11 cellular contexts compared by ENCODE assay signal in the genomic region with DNA sequence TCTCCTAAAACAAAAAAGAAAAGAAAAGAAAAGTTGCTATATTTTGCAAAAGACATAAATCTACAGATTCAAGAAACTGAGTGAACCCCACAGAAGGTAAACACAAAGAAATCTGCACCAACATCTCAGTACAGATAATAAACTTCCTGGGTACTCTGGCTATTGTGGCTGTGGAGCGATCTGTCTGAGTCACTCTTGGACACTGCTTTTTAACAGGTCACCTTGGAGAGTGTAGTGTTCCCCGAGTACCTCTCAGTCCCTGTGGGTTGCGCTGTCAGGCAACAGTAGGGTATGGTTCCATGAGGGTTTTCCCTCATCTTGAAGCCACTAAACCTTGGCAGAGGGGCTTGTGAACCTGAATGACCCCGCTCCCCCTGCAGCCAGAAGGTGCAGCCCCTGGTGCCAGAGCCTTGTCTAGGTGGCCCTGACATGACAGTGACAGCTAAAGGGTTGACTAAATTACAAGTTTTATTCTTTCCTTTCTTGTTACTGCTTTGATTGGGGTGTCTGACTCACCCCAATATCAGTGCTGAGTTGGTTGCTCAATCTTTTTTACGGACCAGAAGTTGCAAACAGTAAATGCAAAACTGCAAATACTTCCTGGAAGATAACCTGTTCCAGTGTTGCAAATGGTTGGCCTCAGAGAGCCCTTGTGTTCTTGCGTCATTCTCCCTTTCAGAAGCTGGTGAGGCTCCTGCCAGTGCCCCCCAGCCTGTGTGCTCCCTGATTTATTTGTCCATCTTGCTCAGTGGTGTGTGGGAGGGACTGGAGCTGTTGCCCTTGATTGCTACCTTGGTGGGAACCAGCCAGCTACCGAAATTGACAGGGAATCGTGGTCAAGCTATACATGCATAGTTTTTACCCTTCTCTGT. TPM values are rescaled to one million over a fixed set of nuclear protein-coding genes. Genes with fewer than 3 reads are reported as not detected.
DNase-seq lines count a peak whose midpoint lies in the region; ATAC-seq, FAIRE-seq and TF ChIP-seq lines count a peak whose summit lies in the region.
"Had no signal": no experiment of that assay in that cellular context is flagged by ENCODE, and none has a peak within 500 bp of the region (broad histone marks: within the 10 kb centered on the region; RNA-seq: fewer than 3 reads in every experiment).

No MANE protein-coding gene starts in this region.

- H3K9me2 ChIP-seq in OCI-LY1 (ENCODE audit: low read depth, low read length), result no peaks in the 10 kb centered on the region

- peaks cover 30% of the 10 kb centered on the region for H3K4me1 ChIP-seq in OCI-LY1 (ENCODE audit: insufficient read depth, low read length, severe bottlenecking)
- peaks cover 2 to 19% (median 5%) of the 10 kb centered on the region in 3 donors for H3K4me1 ChIP-seq in pancreas
- H3K4me1 ChIP-seq in aorta (ENCODE audit: control insufficient read depth in 1 of 2, insufficient read depth in 2 of 2, low read length in 2 of 2), result no peaks in the 10 kb centered on the region

- H3K27ac Mint-ChIP-seq in effector memory CD8-positive, alpha-beta T cell, result peak overlapping the region in 1 of 2 donors; percentile 62

- H3K27me3 Mint-ChIP-seq in effector memory CD8-positive, alpha-beta T cell, result no peaks in the 10 kb centered on the region
- H3K27me3 Mint-ChIP-seq: IgD-negative memory B cell had no signal

- no peak for FAIRE-seq in pancreas (lab: Jason Lieb, UNC)
- FAIRE-seq: H54 had no signal

- peak overlapping the region; percentile 8; the same call in 1 of the 2 replicates for H3K9ac ChIP-seq in OCI-LY1 (ENCODE audit: low read length)

- intact Hi-C loops in pancreas (cut with DNase I) (no loop called here), aorta (cut with DNase I) (no loop called here)

- H3K36me3 ChIP-seq in OCI-LY1 (ENCODE audit: insufficient read depth, low read length) (no peaks in the 10 kb centered on the region), pancreas (no peaks in the 10 kb centered on the region), aorta (ENCODE audit: control insufficient read depth in 1 of 2, insufficient read depth in 2 of 2, low read length in 1 of 2) (no peaks in the 10 kb centered on the region)

- H3K4me2 ChIP-seq in OCI-LY1 (ENCODE audit: low read length), result peak overlapping the region; percentile 32; the same call in 1 of the 2 replicates

- H4K20me1 ChIP-seq in OCI-LY1 (ENCODE audit: insufficient read depth, low read length), result no peaks in the 10 kb centered on the region

- peak overlapping the region; percentile 90 for H3K27ac ChIP-seq in OCI-LY1 (ENCODE audit: low read depth, low read length, poor library complexity, severe bottlenecking)
- peak overlapping the region; percentile 20 to 89 (median 43) for H3K27ac ChIP-seq in pancreas
- no peak overlapping the region for H3K27ac ChIP-seq in aorta (ENCODE audit: low read depth in 1 of 2, low read length in 2 of 2)

- H3K27me3 ChIP-seq in OCI-LY1 (ENCODE audit: insufficient read depth, low read length) (no peaks in the 10 kb centered on the region), pancreas (no peaks in the 10 kb centered on the region), aorta (ENCODE audit: control insufficient read depth in 1 of 2, insufficient read depth in 2 of 2, low read length in 1 of 2) (no peaks in the 10 kb centered on the region)

- H3K36me3 Mint-ChIP-seq in effector memory CD8-positive, alpha-beta T cell (ENCODE audit: insufficient read depth), result peaks cover 3% of the 10 kb centered on the region

- H3F3A ChIP-seq in OCI-LY1 (ENCODE audit: insufficient read depth, low read length), result no peaks in the 10 kb centered on the region; the same call in 1 of the 2 replicates

- no peaks in the 10 kb centered on the region for H3K9me3 ChIP-seq in OCI-LY1 (ENCODE audit: low read length)
- no peaks in the 10 kb centered on the region for H3K9me3 ChIP-seq in pancreas
- H3K9me3 ChIP-seq in aorta (ENCODE audit: control insufficient read depth, low read length), result no peaks in the 10 kb centered on the region

- H3K4me3 ChIP-seq in OCI-LY1 (ENCODE audit: low read depth, low read length, poor library complexity, severe bottlenecking) (peak overlapping the region; percentile 2), fibroblast of the aortic adventitia (ENCODE audit: low read depth, low read length) (no peak overlapping the region), pancreas (no peak overlapping the region), aorta (ENCODE audit: low read length in 2 of 2) (no peak overlapping the region)
- H3K4me3 ChIP-seq: skin epidermis had no signal

- DNase-seq in HCEC 1CT, result peak; percentile 72
- DNase-seq in fibroblast of the aortic adventitia (ENCODE audit: low read depth), result peak; percentile 63
- peak in 2 of 6 donors; percentile 40 to 48 for DNase-seq in pancreas
- no peak for DNase-seq in NCI-H2081 (lab: John Stamatoyannopoulos, UW)
- DNase-seq in effector memory CD8-positive, alpha-beta T cell, result no peak
- DNase-seq in aorta, result no peak
- DNase-seq in LoVo (ENCODE audit: low spot score), result no peak

- WGBS in pancreas, 2 donors, result 62 to 68% methylated on average over 8 of the region's 8 CpGs
- 88% methylated on average over 8 of the region's 8 CpGs for WGBS in aorta, 2 donors

- ATAC-seq in pancreas (peak; percentile 62 to 84 (median 77)), aorta (ENCODE audit: low FRiP score) (no peak)
- no peak for ATAC-seq in effector memory CD8-positive, alpha-beta T cell (replicated peaks)

- no peaks in the 10 kb centered on the region for H3K9me3 Mint-ChIP-seq in effector memory CD8-positive, alpha-beta T cell
- H3K9me3 Mint-ChIP-seq: IgD-negative memory B cell had no signal

- no peak overlapping the region for H2AFZ ChIP-seq in OCI-LY1 (ENCODE audit: low read length)

- no peak overlapping the region for H3K4me3 Mint-ChIP-seq in effector memory CD8-positive, alpha-beta T cell
- H3K4me3 Mint-ChIP-seq: IgD-negative memory B cell had no signal

- no peaks in the 10 kb centered on the region for H3K79me2 ChIP-seq in OCI-LY1 (ENCODE audit: insufficient read depth, low read length)

- TF ChIP-seq CTCF in OCI-LY1 (IDR thresholded peaks at IDR 0.05; ENCODE audit: low read length) (no peak; the same call in 1 of the 2 replicates), fibroblast of the aortic adventitia (IDR thresholded peaks at IDR 0.05; ENCODE audit: insufficient read depth, low read length) (no peak), pancreas (IDR thresholded peaks at IDR 0.05) (no peak)

- H3K4me1 Mint-ChIP-seq in effector memory CD8-positive, alpha-beta T cell (ENCODE audit: low read depth in 2 of 2), result peaks cover 9 to 22% of the 10 kb centered on the region in 2 donors

RNA-seq across cellular contexts. Expression of a gene that starts 30.6 kb away (rescaled TPM):
- total RNA-seq in fibroblast of the aortic adventitia (ENCODE audit: low replicate concordance) (35.2 and 40.7 TPM in 2 replicates), pancreas (10 to 100 TPM; 29.7 to 71.6 (median 41.7) TPM), aorta (100 to 1,000 TPM in 1 of 2 donors, 10 to 100 TPM in 1; 87.4 to 121 TPM)
- polyA plus RNA-seq in pancreas (10 to 100 TPM; 84.2 to 99.0 TPM), aorta (10 to 100 TPM; 40.4 to 71.8 TPM)

RNA-seq across cellular contexts. Expression of a gene that starts 48.9 kb away (rescaled TPM):
- total RNA-seq in fibroblast of the aortic adventitia (ENCODE audit: low replicate concordance) (2.0 and 28.9 TPM in 2 replicates), pancreas (10 to 100 TPM; 29.5 to 38.7 (median 33.6) TPM), aorta (10 to 100 TPM; 53.8 to 75.1 TPM)
- polyA plus RNA-seq in pancreas (10 to 100 TPM; 71.8 to 72.0 TPM), aorta (100 to 1,000 TPM in 1 of 2 donors, 10 to 100 TPM in 1; 84.0 to 144 TPM)

Comparison
In these comparisons a context has a peak if more than half of its experiments do, and no peak if none do; other contexts are left out.
1. DNase-seq: peak in HCEC 1CT (single experiment) and fibroblast of the aortic adventitia (single experiment); none in NCI-H2081 (0 of 2), effector memory CD8-positive, alpha-beta T cell (0 of 3), aorta (0 of 2) and LoVo (single experiment).
2. H3K27ac ChIP-seq: peak in OCI-LY1 (single experiment) and pancreas (4 of 4); none in aorta (0 of 2).
3. ATAC-seq: peak in pancreas (4 of 4); none in effector memory CD8-positive, alpha-beta T cell (single experiment) and aorta (single experiment).